In genomic region chr17:59151591-59151990, GRCh38 we compare ENCODE assay signal across 2 cellular contexts.
TF ChIP-seq lines count a peak whose summit lies in the region.

No MANE protein-coding gene starts in this region.

TF ChIP-seq in IMR-90, 13 proteins besides CTCF, POLR2A, EP300 and RAD21:
- TF ChIP-seq CEBPB (IDR thresholded peaks at IDR 0.05; ENCODE audit: low read depth, low read length), result no peak
- TF ChIP-seq MXI1 (IDR thresholded peaks at IDR 0.05; ENCODE audit: borderline replicate concordance, low read depth, low read length), result no peak
- no peak for TF ChIP-seq MAZ (IDR thresholded peaks at IDR 0.05; ENCODE audit: borderline replicate concordance, low read depth, low read length)
- TF ChIP-seq ELK1 (IDR thresholded peaks at IDR 0.05; ENCODE audit: borderline replicate concordance, low read depth, low read length), result no peak
- no peak for TF ChIP-seq CHD1 (IDR thresholded peaks at IDR 0.05; ENCODE audit: low read depth, low read length)
- no peak for TF ChIP-seq USF2 (IDR thresholded peaks at IDR 0.05; ENCODE audit: low read depth, low read length)
- TF ChIP-seq NFE2L2 (IDR thresholded peaks at IDR 0.05; ENCODE audit: low read depth, low read length), result no peak
- TF ChIP-seq MAFK (IDR thresholded peaks at IDR 0.05; ENCODE audit: low read depth, low read length), result no peak
- TF ChIP-seq RFX5 (IDR thresholded peaks at IDR 0.05; ENCODE audit: low read depth, low read length), result no peak
- no peak for TF ChIP-seq SMC3 (IDR thresholded peaks at IDR 0.05; ENCODE audit: low read depth, low read length)

TF ChIP-seq in GM12878, 131 proteins besides CTCF, POLR2A, EP300 and RAD21:
- TF ChIP-seq MYC (IDR thresholded peaks at IDR 0.05; ENCODE audit: insufficient read depth, insufficient read length, insufficient replicate concordance, low read length, severe bottlenecking) (no peak), ASH2L (IDR thresholded peaks at IDR 0.05; ENCODE audit: borderline replicate concordance, low read depth) (no peak), YY1 (IDR thresholded peaks at IDR 0.05; ENCODE audit: low read depth, low read length) (no peak), HDAC2 (IDR thresholded peaks at IDR 0.05) (no peak), STAT1 (conservative IDR thresholded peaks at IDR 0.05) (no peak), ZSCAN29 (IDR thresholded peaks at IDR 0.05) (no peak), NR2F1 (conservative IDR thresholded peaks at IDR 0.05) (no peak), NFYA (IDR thresholded peaks at IDR 0.05; ENCODE audit: borderline replicate concordance, low read depth, low read length) (no peak), SPI1 (IDR thresholded peaks at IDR 0.05; ENCODE audit: borderline replicate concordance, insufficient read depth, low read depth, low read length) (no peak), SKIL (IDR thresholded peaks at IDR 0.05; ENCODE audit: low read depth, poor library complexity, severe bottlenecking) (no peak), SIX5 (IDR thresholded peaks at IDR 0.05; ENCODE audit: low read depth, low read length, severe bottlenecking) (no peak), SREBF1 (IDR thresholded peaks at IDR 0.05; ENCODE audit: low read length) (no peak), IKZF1 (conservative IDR thresholded peaks at IDR 0.05) (no peak), PAX5 (IDR thresholded peaks at IDR 0.05; ENCODE audit: borderline replicate concordance, low read depth, low read length) (no peak), ZNF207 (IDR thresholded peaks at IDR 0.05; ENCODE audit: borderline replicate concordance) (no peak), RAD51 (IDR thresholded peaks at IDR 0.05) (no peak)
- TF ChIP-seq, protein P1, sequence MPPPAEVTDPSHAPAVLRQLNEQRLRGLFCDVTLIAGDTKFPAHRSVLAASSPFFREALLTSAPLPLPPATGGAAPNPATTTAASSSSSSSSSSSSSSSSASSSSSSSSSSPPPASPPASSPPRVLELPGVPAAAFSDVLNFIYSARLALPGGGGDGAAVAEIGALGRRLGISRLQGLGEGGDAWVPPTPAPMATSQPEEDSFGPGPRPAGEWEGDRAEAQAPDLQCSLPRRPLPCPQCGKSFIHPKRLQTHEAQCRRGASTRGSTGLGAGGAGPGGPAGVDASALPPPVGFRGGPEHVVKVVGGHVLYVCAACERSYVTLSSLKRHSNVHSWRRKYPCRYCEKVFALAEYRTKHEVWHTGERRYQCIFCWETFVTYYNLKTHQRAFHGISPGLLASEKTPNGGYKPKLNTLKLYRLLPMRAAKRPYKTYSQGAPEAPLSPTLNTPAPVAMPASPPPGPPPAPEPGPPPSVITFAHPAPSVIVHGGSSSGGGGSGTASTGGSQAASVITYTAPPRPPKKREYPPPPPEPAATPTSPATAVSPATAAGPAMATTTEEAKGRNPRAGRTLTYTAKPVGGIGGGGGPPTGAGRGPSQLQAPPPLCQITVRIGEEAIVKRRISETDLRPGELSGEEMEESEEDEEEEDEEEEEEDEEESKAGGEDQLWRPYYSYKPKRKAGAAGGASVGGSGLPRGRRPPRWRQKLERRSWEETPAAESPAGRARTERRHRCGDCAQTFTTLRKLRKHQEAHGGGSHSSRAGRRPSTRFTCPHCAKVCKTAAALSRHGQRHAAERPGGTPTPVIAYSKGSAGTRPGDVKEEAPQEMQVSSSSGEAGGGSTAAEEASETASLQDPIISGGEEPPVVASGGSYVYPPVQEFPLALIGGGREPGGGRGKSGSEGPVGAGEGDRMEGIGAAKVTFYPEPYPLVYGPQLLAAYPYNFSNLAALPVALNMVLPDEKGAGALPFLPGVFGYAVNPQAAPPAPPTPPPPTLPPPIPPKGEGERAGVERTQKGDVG (CRISPR knock-in tag; IDR thresholded peaks at IDR 0.05), result no peak
